1 cellular context compared by ENCODE assay signal in the genomic region with DNA sequence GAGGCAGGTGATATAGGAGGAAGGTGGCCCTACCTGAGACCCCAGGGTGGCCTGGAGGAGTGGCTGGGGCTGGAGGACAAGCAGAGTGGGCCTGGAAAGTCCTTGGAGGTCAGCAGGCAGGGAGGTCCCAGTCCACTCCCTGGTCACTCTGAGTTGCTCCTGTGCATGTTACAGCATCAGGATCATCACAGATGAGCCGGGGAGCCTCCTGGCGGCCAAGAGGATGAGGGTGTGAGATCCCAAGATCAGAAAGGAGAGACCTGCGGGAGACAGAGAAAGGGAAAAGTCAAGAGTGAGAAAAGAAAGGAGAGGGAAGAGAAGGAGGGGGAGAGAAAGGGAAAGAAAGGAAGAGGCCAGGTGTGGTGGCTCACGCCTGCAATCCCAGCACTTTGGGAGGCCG.
TF ChIP-seq lines count a peak whose summit lies in the region.

No MANE protein-coding gene starts in this region.

TF ChIP-seq in K562, 482 proteins besides CTCF, POLR2A, EP300 and RAD21 (continued from another document):
- TF ChIP-seq, protein P1, sequence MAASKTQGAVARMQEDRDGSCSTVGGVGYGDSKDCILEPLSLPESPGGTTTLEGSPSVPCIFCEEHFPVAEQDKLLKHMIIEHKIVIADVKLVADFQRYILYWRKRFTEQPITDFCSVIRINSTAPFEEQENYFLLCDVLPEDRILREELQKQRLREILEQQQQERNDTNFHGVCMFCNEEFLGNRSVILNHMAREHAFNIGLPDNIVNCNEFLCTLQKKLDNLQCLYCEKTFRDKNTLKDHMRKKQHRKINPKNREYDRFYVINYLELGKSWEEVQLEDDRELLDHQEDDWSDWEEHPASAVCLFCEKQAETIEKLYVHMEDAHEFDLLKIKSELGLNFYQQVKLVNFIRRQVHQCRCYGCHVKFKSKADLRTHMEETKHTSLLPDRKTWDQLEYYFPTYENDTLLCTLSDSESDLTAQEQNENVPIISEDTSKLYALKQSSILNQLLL (CRISPR knock-in tag; IDR thresholded peaks at IDR 0.05; ENCODE audit: borderline replicate concordance), result no peak
- TF ChIP-seq MXI1 (IDR thresholded peaks at IDR 0.05; ENCODE audit: low read depth, low read length), result no peak
- TF ChIP-seq CSDE1 (IDR thresholded peaks at IDR 0.05), result no peak
- TF ChIP-seq ZNF12 (CRISPR knock-in tag; IDR thresholded peaks at IDR 0.05), result no peak
- no peak for TF ChIP-seq PTRF (tag; IDR thresholded peaks at IDR 0.05)
- TF ChIP-seq FOXJ3 (CRISPR knock-in tag; IDR thresholded peaks at IDR 0.05), result no peak
- no peak for TF ChIP-seq ZNF165 (CRISPR knock-in tag; IDR thresholded peaks at IDR 0.05; ENCODE audit: borderline replicate concordance)
- no peak for TF ChIP-seq IRF2 (CRISPR knock-in tag; IDR thresholded peaks at IDR 0.05)
- no peak for TF ChIP-seq RFX7 (CRISPR knock-in tag; IDR thresholded peaks at IDR 0.05)
- TF ChIP-seq SRF (CRISPR knock-in tag; IDR thresholded peaks at IDR 0.05), result no peak
- TF ChIP-seq SNRNP70 (optimal IDR thresholded peaks at IDR 0.05; ENCODE audit: low read depth, low read length), result no peak
- no peak for TF ChIP-seq CCNT2 (IDR thresholded peaks at IDR 0.05; ENCODE audit: borderline replicate concordance, extremely low read depth, insufficient read length, low read depth, low read length)
- no peak for TF ChIP-seq ARID2 (IDR thresholded peaks at IDR 0.05)
- no peak for TF ChIP-seq ZNF217 (CRISPR knock-in tag; IDR thresholded peaks at IDR 0.05)
- no peak for TF ChIP-seq EHMT2 (IDR thresholded peaks at IDR 0.05)
- TF ChIP-seq PHB (CRISPR knock-in tag; IDR thresholded peaks at IDR 0.05), result no peak
- TF ChIP-seq MAZ (CRISPR knock-in tag; conservative IDR thresholded peaks at IDR 0.05 in 1 of 2, IDR thresholded peaks at IDR 0.05 in 1 of 2), result no peak
- TF ChIP-seq JUN (IDR thresholded peaks at IDR 0.05; ENCODE audit: borderline replicate concordance, low read depth, low read length), result no peak
- TF ChIP-seq JUN (CRISPR knock-in tag; IDR thresholded peaks at IDR 0.05; ENCODE audit: borderline replicate concordance), result no peak
